In genomic region chr6:105326216-105326615, GRCh38 we compare ENCODE assay signal across 11 cellular contexts.
DNase-seq lines count a peak whose midpoint lies in the region; ATAC-seq and TF ChIP-seq lines count a peak whose summit lies in the region.
"Had no signal": no experiment of that assay in that cellular context is flagged by ENCODE, and none has a peak within 500 bp of the region (broad histone marks: within the 10 kb centered on the region; RNA-seq: fewer than 3 reads in every experiment).

No MANE protein-coding gene starts in this region.

- no peak overlapping the region for H3K4me3 ChIP-seq in AG10803 (ENCODE audit: low read length)
- H3K4me3 ChIP-seq in right cardiac atrium (ENCODE audit: low read length), result no peak overlapping the region

- no peaks in the 10 kb centered on the region for H3K4me1 ChIP-seq in right cardiac atrium (ENCODE audit: control insufficient read depth, insufficient read depth, low read length)

- H3K27ac Mint-ChIP-seq in T-helper 2 cell treated with Interferon-gamma antibody and Interleukin-4, amounts not matched to agents 5 μg/mL and 100 μg/mL, for 36 hours, result no peak overlapping the region

- TF ChIP-seq CTCF in AG10803 (conservative IDR thresholded peaks at IDR 0.05; ENCODE audit: low read length), result no peak

- no peaks in the 10 kb centered on the region for H3K9me3 ChIP-seq in right cardiac atrium (ENCODE audit: control insufficient read depth, low read length)

- 51% methylated on average over 2 of the region's 2 CpGs for WGBS in right cardiac atrium

- peak; percentile 36 to 43 for ATAC-seq in right cardiac atrium
- no peak for ATAC-seq in HG03280 (IDR thresholded peaks at IDR 0.05; ENCODE audit: unreplicated experiment)
- no peak for ATAC-seq in GM21529 (IDR thresholded peaks at IDR 0.05; ENCODE audit: unreplicated experiment)
- ATAC-seq: foreskin keratinocyte had no signal

- H3K27ac ChIP-seq in right cardiac atrium (ENCODE audit: low read length), result no peak overlapping the region
- H3K27ac ChIP-seq: foreskin keratinocyte had no signal

- H3K9me3 Mint-ChIP-seq in T-helper 2 cell treated with Interferon-gamma antibody and Interleukin-4, amounts not matched to agents 5 μg/mL and 100 μg/mL, for 36 hours, result no peaks in the 10 kb centered on the region
- H3K9me3 Mint-ChIP-seq: CD14-positive monocyte had no signal

- H3K4me1 Mint-ChIP-seq in T-helper 2 cell treated with Interferon-gamma antibody and Interleukin-4, amounts not matched to agents 5 μg/mL and 100 μg/mL, for 36 hours (ENCODE audit: low read depth), result no peaks in the 10 kb centered on the region
- H3K4me1 Mint-ChIP-seq: CD14-positive monocyte had no signal

- H3K27me3 ChIP-seq in right cardiac atrium (ENCODE audit: control insufficient read depth, insufficient read depth), result no peaks in the 10 kb centered on the region
- H3K27me3 ChIP-seq: foreskin keratinocyte had no signal

- peaks cover 32% of the 10 kb centered on the region for H3K36me3 Mint-ChIP-seq in T-helper 2 cell treated with Interferon-gamma antibody and Interleukin-4, amounts not matched to agents 5 μg/mL and 100 μg/mL, for 36 hours (ENCODE audit: low read depth)

- intact Hi-C loops in right cardiac atrium (cut with DNase I), result no loop called here

- no peaks in the 10 kb centered on the region for H3K27me3 Mint-ChIP-seq in T-helper 2 cell treated with Interferon-gamma antibody and Interleukin-4, amounts not matched to agents 5 μg/mL and 100 μg/mL, for 36 hours (ENCODE audit: low read depth)

- no peak overlapping the region for H3K4me3 Mint-ChIP-seq in T-helper 2 cell treated with Interferon-gamma antibody and Interleukin-4, amounts not matched to agents 5 μg/mL and 100 μg/mL, for 36 hours
- H3K4me3 Mint-ChIP-seq: CD14-positive monocyte had no signal

- DNase-seq in AG10803 (ENCODE audit: low read depth) (peak; percentile 77), LoVo (ENCODE audit: low spot score) (peak; percentile 27), SW480 (ENCODE audit: low spot score) (peak; percentile 31), right cardiac atrium (no peak), medulla oblongata (ENCODE audit: extremely low spot score) (no peak)
- no peak for DNase-seq in T-helper 2 cell treated with Interferon-gamma antibody and Interleukin-4, amounts not matched to agents 5 μg/mL and 100 μg/mL, for 36 hours (ENCODE audit: low spot score)
- DNase-seq: activated naive CD4-positive, alpha-beta T cell treated with anti-CD3 and anti-CD28 coated beads, Interleukin-2, amount 50 U/mL, for 16 hours; foreskin keratinocyte had no signal

Comparison
In these comparisons a context has a peak if more than half of its experiments do, and no peak if none do; other contexts are left out.
1. DNase-seq: peak in AG10803 (single experiment), LoVo (single experiment) and SW480 (single experiment); none in right cardiac atrium (0 of 3), T-helper 2 cell treated with Interferon-gamma antibody and Interleukin-4, amounts not matched to agents 5 μg/mL and 100 μg/mL, for 36 hours (single experiment) and medulla oblongata (single experiment).
2. ATAC-seq: peak in right cardiac atrium (2 of 2); none in HG03280 (single experiment) and GM21529 (single experiment).